9 cellular contexts compared by ENCODE assay signal in genomic region chr13:21625366-21625765, GRCh38. TPM values are rescaled to one million over a fixed set of nuclear protein-coding genes. Genes with fewer than 3 reads are reported as not detected.
DNase-seq lines count a peak whose midpoint lies in the region; ATAC-seq and TF ChIP-seq lines count a peak whose summit lies in the region.
"Had no signal": no experiment of that assay in that cellular context is flagged by ENCODE, and none has a peak within 500 bp of the region (broad histone marks: within the 10 kb centered on the region; RNA-seq: fewer than 3 reads in every experiment).

No MANE protein-coding gene starts in this region.

- H3K36me3 ChIP-seq in CD4-positive, CD25-positive, alpha-beta regulatory T cell (ENCODE audit: control insufficient read depth, insufficient read depth, low read length) = no peaks in the 10 kb centered on the region
- no peaks in the 10 kb centered on the region for H3K36me3 ChIP-seq in tibial artery

- H3K36me3 Mint-ChIP-seq in CD4-positive, CD25-positive, alpha-beta regulatory T cell = no peaks in the 10 kb centered on the region
- H3K36me3 Mint-ChIP-seq in nephron (ENCODE audit: low read depth) = no peaks in the 10 kb centered on the region
- no peaks in the 10 kb centered on the region for H3K36me3 Mint-ChIP-seq in CD14-positive monocyte

- H3K9me3 ChIP-seq in CD4-positive, CD25-positive, alpha-beta regulatory T cell (ENCODE audit: control insufficient read depth in 2 of 2, low read length in 2 of 2) = no peaks in the 10 kb centered on the region
- H3K9me3 ChIP-seq in tibial artery = no peaks in the 10 kb centered on the region

- TF ChIP-seq CTCF in cardiac fibroblast (IDR thresholded peaks at IDR 0.05; ENCODE audit: low read depth, low read length) (peak; percentile 51), nephron (IDR thresholded peaks at IDR 0.05; ENCODE audit: unreplicated experiment in 3 of 3) (peak; percentile 48 to 54 (median 51)), tibial artery (IDR thresholded peaks at IDR 0.05) (peak in 1 of 2 experiments; percentile 15), CD14-positive monocyte (IDR thresholded peaks at IDR 0.05) (no peak)

- no peak overlapping the region for H3K27ac Mint-ChIP-seq in CD4-positive, CD25-positive, alpha-beta regulatory T cell
- H3K27ac Mint-ChIP-seq in nephron (no peak overlapping the region), CD14-positive monocyte (no peak overlapping the region)
- H3K27ac Mint-ChIP-seq: IgD-negative memory B cell had no signal

- no peaks in the 10 kb centered on the region for H3K4me1 Mint-ChIP-seq in CD4-positive, CD25-positive, alpha-beta regulatory T cell
- H3K4me1 Mint-ChIP-seq in nephron (peaks cover 6% of the 10 kb centered on the region), CD14-positive monocyte (no peaks in the 10 kb centered on the region)

- ATAC-seq in CD4-positive, CD25-positive, alpha-beta regulatory T cell (ENCODE audit: low read depth in 2 of 2) = no peak
- peak; percentile 50 for ATAC-seq in GM18907 (IDR thresholded peaks at IDR 0.05; ENCODE audit: unreplicated experiment)

- peaks cover 0 to 3% (median 0%) of the 10 kb centered on the region in 7 donors for H3K9me3 Mint-ChIP-seq in CD4-positive, CD25-positive, alpha-beta regulatory T cell
- H3K9me3 Mint-ChIP-seq in nephron (peaks cover 23% of the 10 kb centered on the region), CD14-positive monocyte (peaks cover 0 to 5% (median 0%) of the 10 kb centered on the region in 7 donors)
- H3K9me3 Mint-ChIP-seq: IgD-negative memory B cell had no signal

- H3K27me3 Mint-ChIP-seq in CD4-positive, CD25-positive, alpha-beta regulatory T cell = peaks cover 23% of the 10 kb centered on the region
- peaks cover 10% of the 10 kb centered on the region for H3K27me3 Mint-ChIP-seq in nephron (ENCODE audit: low read depth)
- H3K27me3 Mint-ChIP-seq in CD14-positive monocyte (ENCODE audit: low read depth in 3 of 3) = peaks cover 3 to 6% (median 5%) of the 10 kb centered on the region in 3 donors

- no peak overlapping the region for H3K4me3 Mint-ChIP-seq in CD4-positive, CD25-positive, alpha-beta regulatory T cell
- H3K4me3 Mint-ChIP-seq in nephron = no peak overlapping the region
- no peak overlapping the region for H3K4me3 Mint-ChIP-seq in CD14-positive monocyte
- H3K4me3 Mint-ChIP-seq: IgD-negative memory B cell had no signal

- H3K27ac ChIP-seq in CD4-positive, CD25-positive, alpha-beta regulatory T cell (ENCODE audit: insufficient read depth, low read length, poor library complexity, severe bottlenecking) = no peak overlapping the region
- no peak overlapping the region for H3K27ac ChIP-seq in tibial artery

- no peaks in the 10 kb centered on the region for H3K4me1 ChIP-seq in CD4-positive, CD25-positive, alpha-beta regulatory T cell (ENCODE audit: control insufficient read depth, insufficient read depth, low read length, poor library complexity, severe bottlenecking)
- H3K4me1 ChIP-seq in tibial artery = no peaks in the 10 kb centered on the region

- intact Hi-C loops in tibial artery (cut with DNase I; ENCODE audit: low total_unique reads) (no loop called here), CD14-positive monocyte (cut with micrococcal nuclease) (no loop called here)

- peaks cover 3% of the 10 kb centered on the region for H3K27me3 ChIP-seq in CD4-positive, CD25-positive, alpha-beta regulatory T cell (ENCODE audit: control insufficient read depth, insufficient read depth, low read length)
- H3K27me3 ChIP-seq in tibial artery = no peaks in the 10 kb centered on the region

- H3K4me3 ChIP-seq in CD4-positive, CD25-positive, alpha-beta regulatory T cell (ENCODE audit: low read depth, low read length) = no peak overlapping the region
- H3K4me3 ChIP-seq in cardiac fibroblast (replicated peaks in 1 of 2; ENCODE audit: low read depth in 2 of 2, low read length in 2 of 2) (no peak overlapping the region), tibial artery (no peak overlapping the region)

- peak in 2 of 3 donors; percentile 33 to 37 for DNase-seq in CD4-positive, CD25-positive, alpha-beta regulatory T cell
- DNase-seq in NCI-H510A treated with DMSO at 0.1 percent for 48 hours (lab: John Stamatoyannopoulos, UW) = peak; percentile 69
- peak; percentile 29 to 63 for DNase-seq in cardiac fibroblast (ENCODE audit: low read depth in 2 of 2)
- no peak for DNase-seq in tibial artery
- no peak for DNase-seq in CD14-positive monocyte (ENCODE audit: low spot score)
- DNase-seq in activated naive CD4-positive, alpha-beta T cell (lab: John Stamatoyannopoulos, UW) = no peak

RNA-seq across cellular contexts. Expression of gene MICU2, which starts 21.4 kb away (rescaled TPM):
- 45.5 TPM for total RNA-seq in CD4-positive, CD25-positive, alpha-beta regulatory T cell
- polyA plus RNA-seq in CD4-positive, CD25-positive, alpha-beta regulatory T cell = 10 to 100 TPM; 38.8 to 50.5 (median 46.2) TPM
- 10 to 100 TPM; 26.8 to 32.1 TPM for polyA plus RNA-seq in CD14-positive monocyte

RNA-seq across cellular contexts. Expression of gene FGF9, which starts 45.5 kb away (rescaled TPM):
- 0.35 TPM for total RNA-seq in CD4-positive, CD25-positive, alpha-beta regulatory T cell
- 1 to 10 TPM in 2 of 4 donors, under 1 TPM in 1, not detected in 1; 0.86 to 2.3 (median 1.1) TPM for polyA plus RNA-seq in CD4-positive, CD25-positive, alpha-beta regulatory T cell
- under 1 TPM; 0.03 to 0.16 TPM for polyA plus RNA-seq in CD14-positive monocyte

Comparison
In these comparisons a context has a peak if more than half of its experiments do, and no peak if none do; other contexts are left out.
1. DNase-seq: peak in CD4-positive, CD25-positive, alpha-beta regulatory T cell (2 of 3), NCI-H510A treated with DMSO at 0.1 percent for 48 hours (single experiment) and cardiac fibroblast (2 of 2); none in tibial artery (0 of 2), CD14-positive monocyte (single experiment) and activated naive CD4-positive, alpha-beta T cell (0 of 4).